Comparison of ENCODE assay signal across 8 cellular contexts in the genomic region with DNA sequence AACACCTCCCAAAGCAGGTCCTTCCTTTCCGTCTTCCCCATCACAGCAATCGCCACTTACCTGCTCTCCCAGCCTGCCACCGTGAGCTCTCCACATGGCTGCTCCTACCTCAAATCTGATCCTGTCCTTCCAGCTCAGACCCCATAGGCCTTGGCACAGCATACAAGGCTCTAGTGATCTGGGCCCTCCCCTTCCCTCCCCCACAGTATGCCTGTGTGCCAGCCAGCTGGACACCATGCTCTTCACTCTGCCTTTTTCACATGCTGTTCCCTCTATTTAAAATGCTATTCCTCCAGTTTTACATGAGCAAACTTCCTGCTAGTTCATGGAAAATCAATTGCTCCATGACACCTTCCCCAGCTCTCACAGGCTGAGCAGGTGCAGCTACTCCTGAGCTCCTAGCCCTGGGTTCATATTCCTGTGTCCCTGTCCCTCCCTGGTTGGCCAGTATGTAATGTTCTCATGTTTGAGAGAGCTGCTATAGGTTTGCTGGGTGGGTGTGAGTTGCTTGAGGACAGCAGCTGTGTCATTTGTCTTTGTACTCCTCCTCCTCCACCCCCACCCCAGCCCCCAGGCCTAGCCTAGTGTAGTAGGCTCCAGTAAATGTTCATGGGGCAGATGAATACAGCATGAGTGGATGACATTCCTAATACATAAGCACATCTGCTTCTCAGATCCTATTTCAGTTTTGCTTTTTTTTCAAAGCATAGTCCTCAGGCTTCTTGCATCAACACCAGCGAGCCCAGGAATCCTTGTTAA. TPM values are rescaled to one million over a fixed set of nuclear protein-coding genes. Genes with fewer than 3 reads are reported as not detected.
DNase-seq lines count a peak whose midpoint lies in the region; ATAC-seq and TF ChIP-seq lines count a peak whose summit lies in the region.

No MANE protein-coding gene starts in this region.

- DNase-seq in AG09319 (ENCODE audit: extremely low read depth, low read depth) (peak; percentile 57), M059J (ENCODE audit: low read depth) (peak; percentile 85), T1000 (lab: John Stamatoyannopoulos, UW) (peak; percentile 40), kidney epithelial cell (ENCODE audit: low read depth) (peak; percentile 91), pons (ENCODE audit: low spot score) (no peak), tibial artery (no peak)
- no peak for DNase-seq in activated CD4-positive, alpha-beta memory T cell treated with anti-CD3 and anti-CD28 coated beads, Interleukin-2, amount 10 ng/mL, durations not matched to agents 7 days and 5 days

- no peak overlapping the region for H3K4me3 Mint-ChIP-seq in activated CD4-positive, alpha-beta memory T cell treated with anti-CD3 and anti-CD28 coated beads, Interleukin-2, amount 10 ng/mL, durations not matched to agents 7 days and 5 days

- H3K9me3 Mint-ChIP-seq in activated CD4-positive, alpha-beta memory T cell treated with anti-CD3 and anti-CD28 coated beads, Interleukin-2, amount 10 ng/mL, durations not matched to agents 7 days and 5 days, result no peaks in the 10 kb centered on the region

- H3K27me3 ChIP-seq in kidney epithelial cell (ENCODE audit: control insufficient read depth, insufficient read depth, low read length) (no peaks in the 10 kb centered on the region), tibial artery (peaks cover 0 to 51% of the 10 kb centered on the region in 2 donors)

- H3K36me3 Mint-ChIP-seq in activated CD4-positive, alpha-beta memory T cell treated with anti-CD3 and anti-CD28 coated beads, Interleukin-2, amount 10 ng/mL, durations not matched to agents 7 days and 5 days (ENCODE audit: low read depth), result no peaks in the 10 kb centered on the region

- H3K9me3 ChIP-seq in tibial artery, result no peaks in the 10 kb centered on the region

- CTCF ChIA-PET in activated CD4-positive, alpha-beta memory T cell treated with anti-CD3 and anti-CD28 coated beads, Interleukin-2, amount 10 ng/mL, durations not matched to agents 7 days and 5 days (lab: Charles Lee), result no interaction called here

- peaks cover 0 to 12% (median 0%) of the 10 kb centered on the region in 4 donors for H3K4me1 ChIP-seq in tibial artery

- no peak for ATAC-seq in GM21717 (IDR thresholded peaks at IDR 0.05; ENCODE audit: unreplicated experiment)

- POLR2A ChIA-PET in activated CD4-positive, alpha-beta memory T cell treated with anti-CD3 and anti-CD28 coated beads, Interleukin-2, amount 10 ng/mL, durations not matched to agents 7 days and 5 days (lab: Charles Lee), result no interaction called here

- H3K36me3 ChIP-seq in kidney epithelial cell (ENCODE audit: control insufficient read depth, insufficient read depth, low read length) (no peaks in the 10 kb centered on the region), tibial artery (peaks cover 0 to 6% (median 0%) of the 10 kb centered on the region in 3 donors)

- H3K4me3 ChIP-seq in kidney epithelial cell (ENCODE audit: low read depth, low read length) (no peak overlapping the region), tibial artery (no peak overlapping the region)

- peaks cover 14% of the 10 kb centered on the region for H3K27me3 Mint-ChIP-seq in activated CD4-positive, alpha-beta memory T cell treated with anti-CD3 and anti-CD28 coated beads, Interleukin-2, amount 10 ng/mL, durations not matched to agents 7 days and 5 days

- no peak overlapping the region for H3K27ac Mint-ChIP-seq in activated CD4-positive, alpha-beta memory T cell treated with anti-CD3 and anti-CD28 coated beads, Interleukin-2, amount 10 ng/mL, durations not matched to agents 7 days and 5 days

- intact Hi-C loops in tibial artery (cut with DNase I; ENCODE audit: low total_unique reads), result no loop called here

- TF ChIP-seq CTCF in AG09319 (IDR thresholded peaks at IDR 0.05; ENCODE audit: low read depth, low read length) (no peak), kidney epithelial cell (IDR thresholded peaks at IDR 0.05; ENCODE audit: insufficient read depth, low read length, poor library complexity, severe bottlenecking) (no peak), tibial artery (IDR thresholded peaks at IDR 0.05) (no peak)

- no peaks in the 10 kb centered on the region for H3K4me1 Mint-ChIP-seq in activated CD4-positive, alpha-beta memory T cell treated with anti-CD3 and anti-CD28 coated beads, Interleukin-2, amount 10 ng/mL, durations not matched to agents 7 days and 5 days

- no peak overlapping the region for H3K27ac ChIP-seq in tibial artery

RNA-seq across cellular contexts. Expression of gene TNNT2, which starts 6.3 kb away (rescaled TPM):
- total RNA-seq in M059J (2014; rRNA removed; shearing (Covaris generic)), result not detected in 2 replicates
- 0.08 and 0.89 TPM in 2 replicates for total RNA-seq in kidney epithelial cell
- not detected for total RNA-seq in activated CD4-positive, alpha-beta memory T cell treated with anti-CD3 and anti-CD28 coated beads, Interleukin-2, amount 10 ng/mL, durations not matched to agents 7 days and 5 days

RNA-seq across cellular contexts. Expression of gene LAD1, which starts 15.3 kb away (rescaled TPM):
- 0.07 TPM in 1 of 2 replicates, not detected in the other for total RNA-seq in M059J (2014; rRNA removed; shearing (Covaris generic))
- total RNA-seq in kidney epithelial cell, result 36.1 and 38.9 TPM in 2 replicates
- not detected for total RNA-seq in activated CD4-positive, alpha-beta memory T cell treated with anti-CD3 and anti-CD28 coated beads, Interleukin-2, amount 10 ng/mL, durations not matched to agents 7 days and 5 days

RNA-seq across cellular contexts. Expression of gene TNNI1, which starts 37.7 kb away (rescaled TPM):
- total RNA-seq in M059J (2014; rRNA removed; shearing (Covaris generic)), result not detected in 2 replicates
- not detected in 2 replicates for total RNA-seq in kidney epithelial cell
- total RNA-seq in activated CD4-positive, alpha-beta memory T cell treated with anti-CD3 and anti-CD28 coated beads, Interleukin-2, amount 10 ng/mL, durations not matched to agents 7 days and 5 days, result not detected

Comparison
In these comparisons a context has a peak if more than half of its experiments do, and no peak if none do; other contexts are left out.
1. DNase-seq: peak in AG09319 (single experiment), M059J (single experiment), T1000 (single experiment) and kidney epithelial cell (single experiment); none in activated CD4-positive, alpha-beta memory T cell treated with anti-CD3 and anti-CD28 coated beads, Interleukin-2, amount 10 ng/mL, durations not matched to agents 7 days and 5 days (single experiment), pons (single experiment) and tibial artery (0 of 2).
2. RNA of gene LAD1, which starts 15.3 kb away (total RNA-seq): 36.1 to 38.9 TPM in kidney epithelial cell; 0.07 TPM in M059J and not detected in activated CD4-positive, alpha-beta memory T cell treated with anti-CD3 and anti-CD28 coated beads, Interleukin-2, amount 10 ng/mL, durations not matched to agents 7 days and 5 days; every median in the first group is over 10 times any median in the second.